24 cellular contexts compared by ENCODE assay signal in the genomic region with DNA sequence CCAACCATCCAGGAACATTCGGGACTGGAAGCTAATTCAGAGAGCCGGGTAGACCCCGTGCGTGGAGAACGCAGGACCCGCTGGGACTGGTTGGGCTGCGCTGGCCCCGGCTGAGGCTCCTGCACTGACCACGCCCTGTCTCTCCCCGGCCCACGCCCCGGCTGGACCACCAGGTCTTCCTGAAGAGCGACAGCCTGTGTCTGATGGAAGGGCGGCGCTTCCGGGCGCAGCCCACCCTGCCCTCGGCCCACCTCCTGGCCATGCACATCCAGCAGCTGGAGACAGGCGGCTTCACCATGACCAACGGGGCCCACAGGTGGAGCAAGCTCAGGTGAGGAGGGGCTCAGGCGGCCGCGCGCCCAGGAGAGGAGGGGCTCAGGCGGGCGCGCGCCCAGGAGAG. TPM values are rescaled to one million over a fixed set of nuclear protein-coding genes. Genes with fewer than 3 reads are reported as not detected.
"Had no signal": no experiment of that assay in that cellular context is flagged by ENCODE, and none has a peak within 500 bp of the region (broad histone marks: within the 10 kb centered on the region; RNA-seq: fewer than 3 reads in every experiment).

No MANE protein-coding gene starts in this region.

- H3K9me3 ChIP-seq: prostate gland, testis, upper lobe of right lung had no signal

- H3K9me3 Mint-ChIP-seq: activated T-helper 17 cell treated with anti-CD3 and anti-CD28 coated beads, Interleukin-2, amount 50 U/mL, for 72 hours; central memory CD8-positive, alpha-beta T cell; natural killer cell treated with Interleukin-12 subunit alpha and Interleukin-12 subunit beta and Interleukin-15 and Interleukin-18, amount 100 ng/mL, for 72 hours; stimulated activated naive CD8-positive, alpha-beta T cell treated with anti-CD3 and anti-CD28 coated beads, Interleukin-15, amount 100 ng/mL, for 72 hours; T-helper 2 cell treated with Interferon-gamma antibody and Interleukin-4, amounts not matched to agents 5 μg/mL and 100 μg/mL, for 36 hours had no signal

- H3K36me3 Mint-ChIP-seq: natural killer cell treated with Interleukin-12 subunit alpha and Interleukin-12 subunit beta and Interleukin-15 and Interleukin-18, amount 100 ng/mL, for 72 hours had no signal

- H3K4me3 ChIP-seq: prostate gland, testis, upper lobe of right lung had no signal

- H3K27ac Mint-ChIP-seq: activated T-helper 17 cell treated with anti-CD3 and anti-CD28 coated beads, Interleukin-2, amount 50 U/mL, for 72 hours; natural killer cell treated with Interleukin-12 subunit alpha and Interleukin-12 subunit beta and Interleukin-15 and Interleukin-18, amount 100 ng/mL, for 72 hours; stimulated activated naive CD8-positive, alpha-beta T cell treated with anti-CD3 and anti-CD28 coated beads, Interleukin-15, amount 100 ng/mL, for 72 hours; T-helper 2 cell treated with Interferon-gamma antibody and Interleukin-4, amounts not matched to agents 5 μg/mL and 100 μg/mL, for 36 hours had no signal

- H3K4me3 Mint-ChIP-seq: activated T-helper 17 cell treated with anti-CD3 and anti-CD28 coated beads, Interleukin-2, amount 50 U/mL, for 72 hours; central memory CD8-positive, alpha-beta T cell; natural killer cell treated with Interleukin-12 subunit alpha and Interleukin-12 subunit beta and Interleukin-15 and Interleukin-18, amount 100 ng/mL, for 72 hours; stimulated activated naive CD8-positive, alpha-beta T cell treated with anti-CD3 and anti-CD28 coated beads, Interleukin-15, amount 100 ng/mL, for 72 hours; T-helper 2 cell treated with Interferon-gamma antibody and Interleukin-4, amounts not matched to agents 5 μg/mL and 100 μg/mL, for 36 hours had no signal

- H3K4me1 ChIP-seq: prostate gland, testis, upper lobe of right lung had no signal

- H3K36me3 ChIP-seq: brain microvascular endothelial cell, prostate gland, upper lobe of right lung had no signal

- H3K4me1 Mint-ChIP-seq: activated T-helper 17 cell treated with anti-CD3 and anti-CD28 coated beads, Interleukin-2, amount 50 U/mL, for 72 hours; central memory CD8-positive, alpha-beta T cell had no signal

- H3K27ac ChIP-seq: brain microvascular endothelial cell, prostate gland, testis, upper lobe of right lung had no signal

- H3K27me3 ChIP-seq: brain microvascular endothelial cell, testis had no signal

- DNase-seq: activated CD4-positive, alpha-beta T cell treated with anti-CD3 and anti-CD28 coated beads, Interleukin-2, amount 50 U/mL, for 1 hour; activated naive CD4-positive, alpha-beta T cell treated with Interleukin-2 at 50 U/mL for 16 hours; anterior cingulate cortex; brain microvascular endothelial cell; cortex of kidney; effector CD8-positive, alpha-beta T cell; head of caudate nucleus; kidney; left ventricle myocardium superior; mesenchymal stem cell; stimulated activated naive CD8-positive, alpha-beta T cell treated with anti-CD3 and anti-CD28 coated beads, Interleukin-15, amount 100 ng/mL, for 72 hours; testis; upper lobe of right lung had no signal

- ATAC-seq: activated CD4-positive, CD25-positive, alpha-beta regulatory T cell treated with anti-CD3 and anti-CD28 coated beads, Interleukin-2, amount 50 U/mL, for 24 hours; activated T-helper 17 cell treated with anti-CD3 and anti-CD28 coated beads, Interleukin-2, amount 50 U/mL, for 72 hours; left ventricle myocardium superior; natural killer cell treated with Interleukin-12 subunit alpha and Interleukin-12 subunit beta and Interleukin-15 and Interleukin-18, amount 100 ng/mL, for 72 hours; right cardiac atrium; stimulated activated naive CD8-positive, alpha-beta T cell treated with anti-CD3 and anti-CD28 coated beads, Interleukin-15, amount 100 ng/mL, for 72 hours; upper lobe of right lung had no signal

RNA-seq across cellular contexts. Expression of a gene that starts 10.2 kb away (rescaled TPM):
- total RNA-seq: activated CD8-positive, alpha-beta memory T cell treated with anti-CD3 and anti-CD28 coated beads for 36 hours; activated T-helper 17 cell treated with anti-CD3 and anti-CD28 coated beads, Interleukin-2, amount 50 U/mL, for 72 hours; fibroblast of lung; frontal cortex; kidney; left ventricle myocardium superior; natural killer cell treated with Interleukin-12 subunit alpha and Interleukin-12 subunit beta and Interleukin-15 and Interleukin-18, amount 100 ng/mL, for 72 hours; omental fat pad; right cardiac atrium; upper lobe of right lung had no signal
- polyA plus RNA-seq: fibroblast of lung, right cardiac atrium had no signal

RNA-seq across cellular contexts. Expression of a gene that starts 17.9 kb away (rescaled TPM):
- total RNA-seq: activated CD8-positive, alpha-beta memory T cell treated with anti-CD3 and anti-CD28 coated beads for 36 hours; fibroblast of lung; frontal cortex; natural killer cell treated with Interleukin-12 subunit alpha and Interleukin-12 subunit beta and Interleukin-15 and Interleukin-18, amount 100 ng/mL, for 72 hours had no signal
- polyA plus RNA-seq: fibroblast of lung had no signal
